14 cellular contexts compared by ENCODE assay signal in the genomic region with DNA sequence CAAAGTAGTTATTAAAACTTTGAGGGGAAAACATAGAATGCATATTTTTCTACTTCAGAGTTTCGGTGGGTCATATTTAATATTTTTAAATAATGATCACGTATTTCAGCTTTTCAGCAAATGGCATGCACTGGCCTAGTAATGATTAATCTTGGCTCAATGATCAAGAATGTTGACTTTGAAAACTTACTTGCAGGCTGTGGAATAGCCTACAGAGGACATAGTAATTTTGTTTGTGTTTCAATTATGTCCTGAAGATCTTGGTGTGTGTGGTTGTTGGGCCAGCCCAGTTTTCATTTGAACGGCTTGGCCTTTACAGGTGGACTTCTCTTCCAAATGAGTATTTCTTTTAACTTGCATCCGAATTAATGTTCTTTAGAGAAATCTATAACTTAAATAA. TPM values are rescaled to one million over a fixed set of nuclear protein-coding genes. Genes with fewer than 3 reads are reported as not detected.
DNase-seq lines count a peak whose midpoint lies in the region; ATAC-seq, FAIRE-seq and TF ChIP-seq lines count a peak whose summit lies in the region.
"Had no signal": no experiment of that assay in that cellular context is flagged by ENCODE, and none has a peak within 500 bp of the region (broad histone marks: within the 10 kb centered on the region; RNA-seq: fewer than 3 reads in every experiment).

No MANE protein-coding gene starts in this region.

- H3K4me1 ChIP-seq in pancreas, result peaks cover 38 to 48% (median 38%) of the 10 kb centered on the region in 3 donors
- peaks cover 0 to 5% of the 10 kb centered on the region in 2 donors for H3K4me1 ChIP-seq in left lung
- H3K4me1 ChIP-seq: HAP-1 had no signal

- no peak for FAIRE-seq in pancreas (lab: Jason Lieb, UNC)

- TF ChIP-seq CTCF in choroid plexus epithelial cell (conservative IDR thresholded peaks at IDR 0.05; ENCODE audit: low read depth, low read length), result no peak
- no peak for TF ChIP-seq CTCF in pancreas (IDR thresholded peaks at IDR 0.05)
- no peak for TF ChIP-seq CTCF in left lung (IDR thresholded peaks at IDR 0.05)

- intact Hi-C loops in pancreas (cut with DNase I), result no loop called here
- intact Hi-C loops in left lung (cut with DNase I), result no loop called here

- ATAC-seq in pancreas, result peak; percentile 59 to 77 (median 64)
- no peak for ATAC-seq in GM21528 (IDR thresholded peaks at IDR 0.05; ENCODE audit: low FRiP score, unreplicated experiment)
- no peak for ATAC-seq in left lung

- no peaks in the 10 kb centered on the region for H3K9me3 ChIP-seq in pancreas
- peaks cover 0 to 3% of the 10 kb centered on the region in 2 donors for H3K9me3 ChIP-seq in left lung

- no peak overlapping the region for H3K4me3 ChIP-seq in choroid plexus epithelial cell (ENCODE audit: low read depth, low read length)
- H3K4me3 ChIP-seq in pancreas, result no peak overlapping the region
- no peak overlapping the region for H3K4me3 ChIP-seq in left lung
- H3K4me3 ChIP-seq: BLaER1, HAP-1 had no signal

- peak overlapping the region in 1 of 4 donors; percentile 29 for H3K27ac ChIP-seq in pancreas
- H3K27ac ChIP-seq in left lung, result no peak overlapping the region
- H3K27ac ChIP-seq: BLaER1 had no signal

- DNase-seq in HuH-7 (ENCODE audit: low spot score), result peak; percentile 9
- peak; percentile 16 for DNase-seq in choroid plexus epithelial cell (ENCODE audit: low read depth)
- DNase-seq in kidney tubule cell (ENCODE audit: low spot score), result peak; percentile 79
- DNase-seq in pancreas, result no peak
- no peak for DNase-seq in iPS-NIHi7 (ENCODE audit: extremely low spot score)
- no peak for DNase-seq in left lung
- DNase-seq: DMS153, NCI-H1417 treated with DMSO at 0.1 percent for 48 hours, NCI-H2029 treated with DMSO at 0.1 percent for 48 hours, NCI-H524, RPMI8226 had no signal

- H3K36me3 ChIP-seq in pancreas (no peaks in the 10 kb centered on the region), left lung (no peaks in the 10 kb centered on the region)
- H3K36me3 ChIP-seq: HAP-1 had no signal

- WGBS in pancreas, 2 donors, result 22 to 28% methylated on average over 4 of the region's 4 CpGs

- no peaks in the 10 kb centered on the region for H3K27me3 ChIP-seq in pancreas
- no peaks in the 10 kb centered on the region for H3K27me3 ChIP-seq in left lung
- H3K27me3 ChIP-seq: BLaER1 had no signal

RNA-seq across cellular contexts. Expression of gene ADD3, which starts 35.1 kb away (rescaled TPM):
- total RNA-seq in pancreas, result 10 to 100 TPM; 33.9 to 83.3 (median 49.9) TPM
- polyA plus RNA-seq in pancreas, result 10 to 100 TPM; 31.9 to 44.7 TPM
- total RNA-seq in left lung, result 10 to 100 TPM; 62.0 to 77.6 TPM

Comparison
In these comparisons a context has a peak if more than half of its experiments do, and no peak if none do; other contexts are left out.
1. DNase-seq: peak in HuH-7 (single experiment), choroid plexus epithelial cell (single experiment) and kidney tubule cell (single experiment); none in pancreas (0 of 6), iPS-NIHi7 (single experiment) and left lung (0 of 2).
2. ATAC-seq: peak in pancreas (4 of 4); none in GM21528 (single experiment) and left lung (single experiment).